In genomic region chr11:118928108-118928869, GRCh38 we compare ENCODE assay signal across 1 cellular context.
A peak's percentile ranks its signal among the peaks of the same experiment; 100 is the strongest.
TF ChIP-seq lines count a peak whose summit lies in the region.

No MANE protein-coding gene starts in this region.

TF ChIP-seq in HEK293, 187 proteins besides CTCF, POLR2A, EP300 and RAD21 (continued from another document and continues in another):
- TF ChIP-seq ZNF600 (tag by site-specific recombination; IDR thresholded peaks at IDR 0.05) (peak; percentile 54; the same call in 1 of the 2 replicates), ZNF585B (tag by site-specific recombination; IDR thresholded peaks at IDR 0.05) (no peak), ZNF248 (tag by site-specific recombination; IDR thresholded peaks at IDR 0.05) (no peak), KLF16 (tag by site-specific recombination; IDR thresholded peaks at IDR 0.05) (no peak; the same call in 1 of the 2 replicates), PRDM10 (tag by site-specific recombination; IDR thresholded peaks at IDR 0.05) (peak; percentile 78), KLF8 (tag by site-specific recombination; IDR thresholded peaks at IDR 0.05) (peak; percentile 49), ZNF626 (tag by site-specific recombination; IDR thresholded peaks at IDR 0.05) (no peak), ZNF560 (tag by site-specific recombination; IDR thresholded peaks at IDR 0.05; ENCODE audit: borderline replicate concordance) (no peak), ZNF521 (tag by site-specific recombination; IDR thresholded peaks at IDR 0.05) (no peak), ZNF654 (tag by site-specific recombination; IDR thresholded peaks at IDR 0.05; ENCODE audit: low read depth) (peak; percentile 78), ZNF155 (tag by site-specific recombination; IDR thresholded peaks at IDR 0.05) (no peak), ZNF701 (tag by site-specific recombination; IDR thresholded peaks at IDR 0.05) (no peak), ZNF692 (tag by site-specific recombination; IDR thresholded peaks at IDR 0.05) (peak; percentile 61), HIC1 (tag by site-specific recombination; IDR thresholded peaks at IDR 0.05) (peak; percentile 92), ZNF549 (tag by site-specific recombination; IDR thresholded peaks at IDR 0.05) (no peak), ZNF37A (tag by site-specific recombination; IDR thresholded peaks at IDR 0.05) (no peak), ZNF610 (tag by site-specific recombination; IDR thresholded peaks at IDR 0.05; ENCODE audit: borderline replicate concordance) (no peak), ZNF670 (tag by site-specific recombination; IDR thresholded peaks at IDR 0.05; ENCODE audit: low read depth) (no peak), KLF17 (tag by site-specific recombination; IDR thresholded peaks at IDR 0.05) (no peak), ZNF223 (tag by site-specific recombination; IDR thresholded peaks at IDR 0.05) (no peak), ZNF23 (tag by site-specific recombination; IDR thresholded peaks at IDR 0.05; ENCODE audit: borderline replicate concordance) (no peak), ZNF114 (tag by site-specific recombination; IDR thresholded peaks at IDR 0.05) (no peak), PRDM6 (tag by site-specific recombination; IDR thresholded peaks at IDR 0.05) (no peak), ZNF341 (tag by site-specific recombination; IDR thresholded peaks at IDR 0.05; ENCODE audit: low read depth) (no peak), ZNF501 (tag by site-specific recombination; IDR thresholded peaks at IDR 0.05) (peak; percentile 71; the same call in 1 of the 2 replicates), ATF2 (tag by site-specific recombination; IDR thresholded peaks at IDR 0.05; ENCODE audit: low read depth) (no peak), FEZF1 (tag by site-specific recombination; IDR thresholded peaks at IDR 0.05) (no peak), SCRT2 (tag by site-specific recombination; IDR thresholded peaks at IDR 0.05) (peak; percentile 98), ZBTB10 (tag by site-specific recombination; IDR thresholded peaks at IDR 0.05) (peak; percentile 81), ZNF146 (tag by site-specific recombination; IDR thresholded peaks at IDR 0.05) (no peak), ZNF629 (tag by site-specific recombination; IDR thresholded peaks at IDR 0.05) (peak; percentile 77), ZFHX2 (tag by site-specific recombination; conservative IDR thresholded peaks at IDR 0.05) (peak; percentile 60), ZNF266 (tag by site-specific recombination; IDR thresholded peaks at IDR 0.05; ENCODE audit: low read depth) (no peak), MYNN (tag by site-specific recombination; IDR thresholded peaks at IDR 0.05; ENCODE audit: borderline replicate concordance) (peak; percentile 37; the same call in 1 of the 2 replicates), ZEB2 (tag by site-specific recombination; IDR thresholded peaks at IDR 0.05) (peak; percentile 84; the same call in 1 of the 2 replicates), TSHZ1 (tag by site-specific recombination; IDR thresholded peaks at IDR 0.05; ENCODE audit: borderline replicate concordance) (no peak), ZNF544 (tag by site-specific recombination; IDR thresholded peaks at IDR 0.05) (no peak), ZNF548 (tag by site-specific recombination; IDR thresholded peaks at IDR 0.05) (no peak), GLI2 (tag by site-specific recombination; IDR thresholded peaks at IDR 0.05; ENCODE audit: borderline replicate concordance, low read depth) (no peak), ZXDB (tag by site-specific recombination; IDR thresholded peaks at IDR 0.05) (peak; percentile 11; the same call in 1 of the 2 replicates), ZNF416 (tag by site-specific recombination; IDR thresholded peaks at IDR 0.05) (no peak), ZBTB17 (tag by site-specific recombination; IDR thresholded peaks at IDR 0.05) (peak; percentile 80), ZNF707 (tag by site-specific recombination; IDR thresholded peaks at IDR 0.05) (no peak), ZNF558 (tag by site-specific recombination; IDR thresholded peaks at IDR 0.05) (no peak), ZNF292 (tag by site-specific recombination; IDR thresholded peaks at IDR 0.05; ENCODE audit: borderline replicate concordance, low read depth) (no peak), ZNF555 (tag by site-specific recombination; conservative IDR thresholded peaks at IDR 0.05) (no peak), ZNF335 (tag by site-specific recombination; conservative IDR thresholded peaks at IDR 0.05) (peak; percentile 85)
